11 cellular contexts compared by ENCODE assay signal in the genomic region with DNA sequence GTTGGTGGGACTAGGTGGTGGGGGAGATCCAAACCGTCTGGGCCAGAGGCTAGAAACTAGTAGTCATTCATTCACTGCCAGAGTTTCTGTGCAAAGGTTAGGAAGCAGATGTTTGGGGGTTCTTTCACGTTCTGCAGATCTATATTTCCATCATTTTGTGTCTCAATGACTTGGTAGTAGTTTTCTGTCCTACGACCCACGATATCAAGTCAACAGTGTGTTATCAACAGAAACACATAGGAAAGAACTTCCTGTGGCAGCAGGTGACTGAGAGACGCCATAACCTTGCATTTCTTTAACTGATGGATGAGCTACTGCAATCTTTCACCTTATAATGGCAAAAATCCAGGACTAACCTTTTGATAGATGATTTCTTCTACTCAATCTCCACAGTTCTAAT. TPM values are rescaled to one million over a fixed set of nuclear protein-coding genes. Genes with fewer than 3 reads are reported as not detected.
DNase-seq lines count a peak whose midpoint lies in the region; ATAC-seq and TF ChIP-seq lines count a peak whose summit lies in the region.
"Had no signal": no experiment of that assay in that cellular context is flagged by ENCODE, and none has a peak within 500 bp of the region (broad histone marks: within the 10 kb centered on the region; RNA-seq: fewer than 3 reads in every experiment).

No MANE protein-coding gene starts in this region.

- POLR2A ChIA-PET in activated naive CD8-positive, alpha-beta T cell treated with anti-CD3 and anti-CD28 coated beads, Interleukin-2, amount 10 ng/mL, durations not matched to agents 7 days and 5 days (lab: Charles Lee) = interaction anchor here (3.4 kb wide), 1 partner anchor 11 kb away, joined by 17 read pairs; no protein-coding TSS in a partner anchor

- H3K4me1 ChIP-seq in osteoblast (ENCODE audit: insufficient read depth, low read length) = peaks cover 17% of the 10 kb centered on the region

- H3K36me3 ChIP-seq in osteoblast (ENCODE audit: insufficient read depth, low read length) = peaks cover 5% of the 10 kb centered on the region
- H3K36me3 ChIP-seq: thoracic aorta had no signal

- peak overlapping the region; percentile 93 for H3K27ac Mint-ChIP-seq in T-helper 1 cell treated with Interleukin-12 subunit alpha and Interleukin-12 subunit beta and Interleukin-4 antibody, amounts not matched to agents 30 μg/mL and 1 μg/mL, for 36 hours
- H3K27ac Mint-ChIP-seq in activated naive CD8-positive, alpha-beta T cell treated with anti-CD3 and anti-CD28 coated beads, Interleukin-2, amount 10 ng/mL, durations not matched to agents 7 days and 5 days = peak overlapping the region; percentile 80

- no peaks in the 10 kb centered on the region for H3K9me3 Mint-ChIP-seq in T-helper 1 cell treated with Interleukin-12 subunit alpha and Interleukin-12 subunit beta and Interleukin-4 antibody, amounts not matched to agents 30 μg/mL and 1 μg/mL, for 36 hours
- H3K9me3 Mint-ChIP-seq in activated naive CD8-positive, alpha-beta T cell treated with anti-CD3 and anti-CD28 coated beads, Interleukin-2, amount 10 ng/mL, durations not matched to agents 7 days and 5 days = no peaks in the 10 kb centered on the region

- H3K27me3 ChIP-seq in osteoblast (ENCODE audit: insufficient read depth, low read length) = no peaks in the 10 kb centered on the region

- H3K9me3 ChIP-seq in osteoblast (ENCODE audit: low read depth, low read length) = no peaks in the 10 kb centered on the region
- H3K9me3 ChIP-seq: thoracic aorta had no signal

- H4K20me1 ChIP-seq in osteoblast (ENCODE audit: insufficient read depth, low read length) = no peaks in the 10 kb centered on the region

- H2AFZ ChIP-seq in osteoblast (ENCODE audit: low read length) = peak overlapping the region; percentile 77

- no peak for ATAC-seq in activated naive CD8-positive, alpha-beta T cell treated with anti-CD3 and anti-CD28 coated beads, Interleukin-2, amount 10 ng/mL, durations not matched to agents 7 days and 5 days (ENCODE audit: low read depth)
- no peak for ATAC-seq in HG02623 (IDR thresholded peaks at IDR 0.05; ENCODE audit: unreplicated experiment)

- peaks cover 14% of the 10 kb centered on the region for H3K36me3 Mint-ChIP-seq in T-helper 1 cell treated with Interleukin-12 subunit alpha and Interleukin-12 subunit beta and Interleukin-4 antibody, amounts not matched to agents 30 μg/mL and 1 μg/mL, for 36 hours (ENCODE audit: low read depth)
- peaks cover 29% of the 10 kb centered on the region for H3K36me3 Mint-ChIP-seq in activated naive CD8-positive, alpha-beta T cell treated with anti-CD3 and anti-CD28 coated beads, Interleukin-2, amount 10 ng/mL, durations not matched to agents 7 days and 5 days

- no peak for TF ChIP-seq CTCF in osteoblast (IDR thresholded peaks at IDR 0.05; ENCODE audit: extremely low read depth, low read depth, low read length)

- no peak for DNase-seq in T-helper 1 cell
- DNase-seq in Jurkat, Clone E6-1 (ENCODE audit: low read depth, low spot score) = peak; percentile 47
- DNase-seq in activated naive CD8-positive, alpha-beta T cell treated with anti-CD3 and anti-CD28 coated beads, Interleukin-2, amount 10 ng/mL, durations not matched to agents 7 days and 5 days = no peak
- DNase-seq in osteoblast (ENCODE audit: insufficient read length, low spot score, missing footprints) = no peak
- DNase-seq in NCI-H1436 treated with DMSO at 0.1 percent for 48 hours (lab: John Stamatoyannopoulos, UW) = no peak
- DNase-seq in activated CD4-positive, CD25-positive, alpha-beta regulatory T cell treated with anti-CD3 and anti-CD28 coated beads, Interleukin-2, amount 50 U/mL, for 72 hours = no peak
- DNase-seq: NCI-H524 treated with DMSO at 0.1 percent for 48 hours; stimulated activated CD4-positive, alpha-beta T cell treated with anti-CD3 and anti-CD28 coated beads, Interleukin-2, amount 100 ng/mL, for 48 hours had no signal

- H3K4me3 Mint-ChIP-seq in T-helper 1 cell treated with Interleukin-12 subunit alpha and Interleukin-12 subunit beta and Interleukin-4 antibody, amounts not matched to agents 30 μg/mL and 1 μg/mL, for 36 hours = peak overlapping the region; percentile 94
- H3K4me3 Mint-ChIP-seq in activated naive CD8-positive, alpha-beta T cell treated with anti-CD3 and anti-CD28 coated beads, Interleukin-2, amount 10 ng/mL, durations not matched to agents 7 days and 5 days = peak overlapping the region; percentile 94

- H3K27me3 Mint-ChIP-seq in T-helper 1 cell treated with Interleukin-12 subunit alpha and Interleukin-12 subunit beta and Interleukin-4 antibody, amounts not matched to agents 30 μg/mL and 1 μg/mL, for 36 hours (ENCODE audit: low read depth) = no peaks in the 10 kb centered on the region
- peaks cover 5% of the 10 kb centered on the region for H3K27me3 Mint-ChIP-seq in activated naive CD8-positive, alpha-beta T cell treated with anti-CD3 and anti-CD28 coated beads, Interleukin-2, amount 10 ng/mL, durations not matched to agents 7 days and 5 days

- H3K4me3 ChIP-seq in Jurkat, Clone E6-1 (ENCODE audit: low read length) = peak overlapping the region; percentile 92
- H3K4me3 ChIP-seq in osteoblast (ENCODE audit: insufficient read depth, low read length) = no peak overlapping the region
- H3K4me3 ChIP-seq: thoracic aorta had no signal

- H3K4me1 Mint-ChIP-seq in T-helper 1 cell treated with Interleukin-12 subunit alpha and Interleukin-12 subunit beta and Interleukin-4 antibody, amounts not matched to agents 30 μg/mL and 1 μg/mL, for 36 hours (ENCODE audit: low read depth) = peaks cover 56% of the 10 kb centered on the region
- H3K4me1 Mint-ChIP-seq in activated naive CD8-positive, alpha-beta T cell treated with anti-CD3 and anti-CD28 coated beads, Interleukin-2, amount 10 ng/mL, durations not matched to agents 7 days and 5 days = peaks cover 39% of the 10 kb centered on the region

- H3K79me2 ChIP-seq in osteoblast (ENCODE audit: insufficient read depth, low read length) = peaks cover 52% of the 10 kb centered on the region

- no peak overlapping the region for H3K27ac ChIP-seq in osteoblast (ENCODE audit: low read depth, low read length)
- H3K27ac ChIP-seq: thoracic aorta had no signal

- peak overlapping the region; percentile 42 for H3K4me2 ChIP-seq in osteoblast (ENCODE audit: insufficient read depth, low read length)

RNA-seq across cellular contexts. Expression of a gene that starts 1.8 kb away (rescaled TPM):
- 75.7 TPM for polyA plus RNA-seq in Jurkat, Clone E6-1 (2012; ENCODE audit: insufficient read depth, insufficient read length)
- 10 to 100 TPM; 45.9 to 50.7 TPM for total RNA-seq in activated naive CD8-positive, alpha-beta T cell treated with anti-CD3 and anti-CD28 coated beads, Interleukin-2, amount 10 ng/mL, durations not matched to agents 7 days and 5 days
- total RNA-seq in osteoblast = 4.7 TPM in 2 replicates

RNA-seq across cellular contexts. Expression of a gene that starts 16.1 kb away (rescaled TPM):
- polyA plus RNA-seq in Jurkat, Clone E6-1 (2012; ENCODE audit: insufficient read depth, insufficient read length) = not detected
- total RNA-seq in activated naive CD8-positive, alpha-beta T cell treated with anti-CD3 and anti-CD28 coated beads, Interleukin-2, amount 10 ng/mL, durations not matched to agents 7 days and 5 days = 1 to 10 TPM in 1 of 2 experiments, under 1 TPM in 1; 0.91 to 1.9 TPM
- total RNA-seq in osteoblast = 352 and 379 TPM in 2 replicates

Comparison
In these comparisons a context has a peak if more than half of its experiments do, and no peak if none do; other contexts are left out.
1. RNA of a gene that starts 16.1 kb away (total RNA-seq): 352 to 379 TPM in osteoblast; 0.91 to 1.9 TPM in activated naive CD8-positive, alpha-beta T cell treated with anti-CD3 and anti-CD28 coated beads, Interleukin-2, amount 10 ng/mL, durations not matched to agents 7 days and 5 days; every median in the first group is over 100 times any median in the second.